20 cellular contexts compared by ENCODE assay signal in the genomic region with DNA sequence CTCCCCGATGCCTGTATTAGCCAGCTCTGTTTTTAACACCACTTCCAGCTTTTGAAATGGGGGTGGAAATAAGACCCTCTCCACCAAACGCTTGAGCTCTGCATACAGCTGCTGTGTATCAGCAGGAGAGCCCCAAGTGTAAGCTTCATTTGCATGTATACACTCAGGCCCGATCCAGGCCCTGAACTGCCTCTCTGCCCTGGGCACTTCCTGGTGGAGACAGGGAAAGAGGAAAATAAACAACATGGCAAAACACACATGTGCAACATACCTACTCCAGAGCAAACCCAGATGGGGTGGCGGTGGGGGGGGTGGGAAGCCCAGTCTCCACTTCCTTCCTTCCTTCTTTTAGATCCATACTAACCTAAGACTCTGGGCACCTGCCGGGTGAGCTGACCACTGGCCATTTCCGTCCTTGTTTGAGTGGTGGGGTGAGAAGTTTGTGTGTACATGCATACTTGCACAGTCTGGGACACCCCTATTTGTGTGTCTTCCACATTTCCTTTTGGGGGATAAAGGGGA. TPM values are rescaled to one million over a fixed set of nuclear protein-coding genes. Genes with fewer than 3 reads are reported as not detected.
DNase-seq lines count a peak whose midpoint lies in the region; ATAC-seq and TF ChIP-seq lines count a peak whose summit lies in the region.
"Had no signal": no experiment of that assay in that cellular context is flagged by ENCODE, and none has a peak within 500 bp of the region (broad histone marks: within the 10 kb centered on the region; RNA-seq: fewer than 3 reads in every experiment).

No MANE protein-coding gene starts in this region.

- H3K9me3 Mint-ChIP-seq in natural killer cell treated with Interleukin-12 subunit alpha and Interleukin-12 subunit beta and Interleukin-15 and Interleukin-18, amount 100 ng/mL, for 72 hours, result no peaks in the 10 kb centered on the region
- H3K9me3 Mint-ChIP-seq in natural killer cell (no peaks in the 10 kb centered on the region), neural progenitor cell (no peaks in the 10 kb centered on the region)

- no peak overlapping the region for H3K4me2 ChIP-seq in neural progenitor cell

- no peaks in the 10 kb centered on the region for H3K27me3 ChIP-seq in neural progenitor cell

- peaks cover 4% of the 10 kb centered on the region for H3K36me3 Mint-ChIP-seq in natural killer cell treated with Interleukin-12 subunit alpha and Interleukin-12 subunit beta and Interleukin-15 and Interleukin-18, amount 100 ng/mL, for 72 hours
- no peaks in the 10 kb centered on the region for H3K36me3 Mint-ChIP-seq in natural killer cell
- peaks cover 2% of the 10 kb centered on the region for H3K36me3 Mint-ChIP-seq in neural progenitor cell

- no peak for ATAC-seq in natural killer cell treated with Interleukin-12 subunit alpha and Interleukin-12 subunit beta and Interleukin-15 and Interleukin-18, amount 100 ng/mL, for 72 hours
- ATAC-seq in natural killer cell (no peak), GM21528 (IDR thresholded peaks at IDR 0.05; ENCODE audit: low FRiP score, unreplicated experiment) (no peak)
- ATAC-seq: HepG2 had no signal

- H3K36me3 ChIP-seq in neural progenitor cell, result no peaks in the 10 kb centered on the region

- no peak overlapping the region for H3K27ac Mint-ChIP-seq in natural killer cell treated with Interleukin-12 subunit alpha and Interleukin-12 subunit beta and Interleukin-15 and Interleukin-18, amount 100 ng/mL, for 72 hours
- H3K27ac Mint-ChIP-seq in natural killer cell (no peak overlapping the region), neural progenitor cell (peak overlapping the region; percentile 30)
- H3K27ac Mint-ChIP-seq: B cell had no signal

- H3K4me3 Mint-ChIP-seq in natural killer cell treated with Interleukin-12 subunit alpha and Interleukin-12 subunit beta and Interleukin-15 and Interleukin-18, amount 100 ng/mL, for 72 hours, result no peak overlapping the region
- H3K4me3 Mint-ChIP-seq in natural killer cell, result no peak overlapping the region
- H3K4me3 Mint-ChIP-seq in neural progenitor cell, result no peak overlapping the region
- H3K4me3 Mint-ChIP-seq: B cell had no signal

- no peak overlapping the region for H3K4me3 ChIP-seq in neural progenitor cell

- DNase-seq in natural killer cell treated with Interleukin-12 subunit alpha and Interleukin-12 subunit beta and Interleukin-15 and Interleukin-18, amount 100 ng/mL, for 72 hours (ENCODE audit: low spot score), result peak; percentile 18
- DNase-seq in natural killer cell (no peak), NCI-H526 (lab: John Stamatoyannopoulos, UW) (peak; percentile 82 to 85), neural progenitor cell (ENCODE audit: low spot score) (no peak), AG20443 (ENCODE audit: low spot score) (no peak)
- DNase-seq in activated naive CD4-positive, alpha-beta T cell treated with anti-CD3 and anti-CD28 coated beads, Interleukin-2, amount 50 U/mL, for 16 hours, result no peak
- DNase-seq: Calu3, Karpas-422, NCI-H1092, NCI-H1436 treated with DMSO at 0.1 percent for 48 hours, NCI-H187 treated with DMSO at 0.1 percent for 48 hours, NCI-H2171 treated with DMSO at 0.1 percent for 48 hours, NCI-H446, NCI-H524 treated with DMSO at 0.1 percent for 48 hours, Right ventricle myocardium superior, RPMI8226, T-helper 1 cell had no signal

- H3K4me1 ChIP-seq in neural progenitor cell, result peaks cover 30% of the 10 kb centered on the region

- peaks cover 5% of the 10 kb centered on the region for H4K20me1 ChIP-seq in neural progenitor cell (ENCODE audit: low read depth)

- no peak overlapping the region for H2AFZ ChIP-seq in neural progenitor cell (replicated peaks)

- H3K27me3 Mint-ChIP-seq in natural killer cell treated with Interleukin-12 subunit alpha and Interleukin-12 subunit beta and Interleukin-15 and Interleukin-18, amount 100 ng/mL, for 72 hours, result no peaks in the 10 kb centered on the region
- H3K27me3 Mint-ChIP-seq in natural killer cell (ENCODE audit: low read depth in 2 of 2) (no peaks in the 10 kb centered on the region), neural progenitor cell (ENCODE audit: insufficient read depth, low read depth) (peaks cover 2% of the 10 kb centered on the region)
- H3K27me3 Mint-ChIP-seq: B cell had no signal

- no peaks in the 10 kb centered on the region for H3K9me3 ChIP-seq in neural progenitor cell (ENCODE audit: low read depth)

- no peak overlapping the region for H3K27ac ChIP-seq in neural progenitor cell

- no peak overlapping the region for H3K9ac ChIP-seq in neural progenitor cell

- TF ChIP-seq CTCF in natural killer cell (IDR thresholded peaks at IDR 0.05) (no peak), neural progenitor cell (IDR thresholded peaks at IDR 0.05) (no peak)

- H3K79me2 ChIP-seq in neural progenitor cell (ENCODE audit: low read depth), result no peaks in the 10 kb centered on the region

- H3K4me1 Mint-ChIP-seq in natural killer cell treated with Interleukin-12 subunit alpha and Interleukin-12 subunit beta and Interleukin-15 and Interleukin-18, amount 100 ng/mL, for 72 hours (ENCODE audit: low read depth in 2 of 2), result peaks cover 0 to 7% of the 10 kb centered on the region in 2 donors
- H3K4me1 Mint-ChIP-seq in natural killer cell (no peaks in the 10 kb centered on the region), neural progenitor cell (peaks cover 38% of the 10 kb centered on the region)
- H3K4me1 Mint-ChIP-seq: B cell had no signal

- peaks cover 3% of the 10 kb centered on the region for H3F3A ChIP-seq in neural progenitor cell (ENCODE audit: low read depth)

- intact Hi-C loops in natural killer cell (cut with micrococcal nuclease), result no loop called here

RNA-seq across cellular contexts. Expression of a gene that starts 55.3 kb away (rescaled TPM):
- total RNA-seq in natural killer cell treated with Interleukin-12 subunit alpha and Interleukin-12 subunit beta and Interleukin-15 and Interleukin-18, amount 100 ng/mL, for 72 hours, result 10 to 100 TPM; 46.9 to 77.8 TPM
- total RNA-seq in natural killer cell (10 to 100 TPM; 49.9 to 70.6 (median 60.9) TPM), neural progenitor cell (ENCODE audit: low replicate concordance) (23.5 and 28.7 TPM in 2 replicates)

Comparison
In these comparisons a context has a peak if more than half of its experiments do, and no peak if none do; other contexts are left out.
1. DNase-seq: peak in natural killer cell treated with Interleukin-12 subunit alpha and Interleukin-12 subunit beta and Interleukin-15 and Interleukin-18, amount 100 ng/mL, for 72 hours (single experiment) and NCI-H526 (2 of 2); none in natural killer cell (single experiment), neural progenitor cell (single experiment), activated naive CD4-positive, alpha-beta T cell treated with anti-CD3 and anti-CD28 coated beads, Interleukin-2, amount 50 U/mL, for 16 hours (single experiment) and AG20443 (single experiment).